27 cellular contexts compared by ENCODE assay signal in the genomic region with DNA sequence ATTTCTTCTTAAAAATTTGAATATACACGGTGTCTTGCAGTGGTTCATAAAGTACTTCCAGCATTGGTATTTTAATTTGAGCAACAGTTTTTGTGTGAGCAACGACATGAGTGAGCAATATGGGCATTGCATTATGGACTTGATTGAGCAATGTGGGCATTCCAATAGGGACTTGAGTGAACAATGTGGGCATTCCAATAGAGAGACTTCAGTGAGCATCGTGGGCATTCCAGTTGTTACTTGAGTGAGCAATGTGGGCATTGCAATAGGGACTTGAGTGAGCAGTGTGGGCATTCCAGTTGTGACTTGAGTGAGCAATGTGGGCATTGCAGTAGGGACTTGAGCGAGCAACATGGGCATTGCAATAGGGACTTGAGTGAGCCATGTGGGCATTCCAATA.
"Had no signal": no experiment of that assay in that cellular context is flagged by ENCODE, and none has a peak within 500 bp of the region (broad histone marks: within the 10 kb centered on the region; RNA-seq: fewer than 3 reads in every experiment).

No MANE protein-coding gene starts in this region.

- DNase-seq: activated B cell treated with CpG ODN at 0.5 μM for 24 hours; activated CD4-positive, alpha-beta memory T cell treated with anti-CD3 and anti-CD28 coated beads for 36 hours; activated CD4-positive, alpha-beta T cell treated with anti-CD3 and anti-CD28 coated beads for 1 hour; activated CD4-positive, alpha-beta T cell treated with anti-CD3 and anti-CD28 coated beads, Interleukin-2, amount 10 ng/mL, durations not matched to agents 24 days and 14 days; activated CD8-positive, alpha-beta memory T cell treated with anti-CD3 and anti-CD28 coated beads for 24 hours; activated gamma-delta T cell; activated naive CD4-positive, alpha-beta T cell treated with anti-CD3 and anti-CD28 coated beads for 36 hours; activated naive CD8-positive, alpha-beta T cell treated with anti-CD3 and anti-CD28 coated beads, Interleukin-2, amount 10 ng/mL, durations not matched to agents 7 days and 5 days; activated T-cell treated with anti-CD3 and anti-CD28 coated beads, Interleukin-2, amount 50 U/mL, for 4 hours; adrenal gland; aorta; KBM-7; NCI-H1092; NCI-H1417; NCI-H1694; NCI-H2029; NCI-H2107; NCI-H345; NCI-H510A; NCI-H526 treated with DMSO at 0.1 percent for 48 hours; NCI-H82; Peyer's patch; SHP77; SW 1271 had no signal

- H3K36me3 ChIP-seq: adrenal gland, SJSA1 had no signal

- H3K27ac ChIP-seq: adrenal gland, Peyer's patch, RWPE1, SJSA1 had no signal

- ATAC-seq: activated T-cell treated with anti-CD3 and anti-CD28 coated beads, Interleukin-2, amount 50 U/mL, for 4 hours; SK-N-SH treated with all-trans-retinoic acid at 6 μM for 48 hours had no signal

- H3K9me3 ChIP-seq: adrenal gland, Peyer's patch, SJSA1 had no signal

- H3K27me3 ChIP-seq: adrenal gland, Peyer's patch, SJSA1 had no signal

- H3K4me1 ChIP-seq: adrenal gland, Peyer's patch had no signal

- H3K4me3 ChIP-seq: adrenal gland, Peyer's patch, SJSA1 had no signal
